In genomic region chr19:51317381-51317780, GRCh38 we compare ENCODE assay signal across 21 cellular contexts. TPM values are rescaled to one million over a fixed set of nuclear protein-coding genes. Genes with fewer than 3 reads are reported as not detected.
DNase-seq lines count a peak whose midpoint lies in the region; FAIRE-seq and TF ChIP-seq lines count a peak whose summit lies in the region.
"Had no signal": no experiment of that assay in that cellular context is flagged by ENCODE, and none has a peak within 500 bp of the region (broad histone marks: within the 10 kb centered on the region; RNA-seq: fewer than 3 reads in every experiment).

No MANE protein-coding gene starts in this region.

- TF ChIP-seq CTCF in NB4 (IDR thresholded peaks at IDR 0.05; ENCODE audit: low read depth, low read length), result no peak

- no peak for FAIRE-seq in urothelium cell line (lab: Jason Lieb, UNC)
- FAIRE-seq: A204.1, D721Med, GM12892, H1 had no signal

- DNase-seq in A172 (ENCODE audit: low spot score) (peak; percentile 10), HUDEP-2 (lab: John Stamatoyannopoulos, UW; ENCODE audit: unreplicated experiment in 76 of 76) (peak in 71 of 76 experiments; percentile 20 to 85 (median 65)), NB4 (ENCODE audit: low read depth) (peak; percentile 59), erythroblast (lab: John Stamatoyannopoulos, UW) (peak; percentile 27 to 62), urothelium cell line (ENCODE audit: low spot score) (no peak), NCI-H82 (lab: John Stamatoyannopoulos, UW) (no peak), KG1 (lab: John Stamatoyannopoulos, UW) (no peak), retina (no peak)
- DNase-seq: CD4-positive, alpha-beta memory T cell; COR-L47; DMS153; DMS79 treated with DMSO at 0.1 percent for 48 hours; GDM1; HCEC 1CT; HFFc6; IMR-90 had no signal

- no peak overlapping the region for H3K4me3 ChIP-seq in NB4 (ENCODE audit: low read depth, low read length)

- no peak for TF ChIP-seq POLR2A in NB4 (IDR thresholded peaks at IDR 0.05; ENCODE audit: extremely low read depth, insufficient read length)
- no peak for TF ChIP-seq POLR2A in erythroblast (IDR thresholded peaks at IDR 0.05; ENCODE audit: low read length)

RNA-seq across cellular contexts. Expression of gene IGLON5, which starts 5.9 kb away (rescaled TPM):
- not detected in 2 replicates for total RNA-seq in A172 (2014; rRNA removed; shearing (Covaris generic))
- total RNA-seq: B cell; CD4-positive, alpha-beta memory T cell; HFFc6; IMR-90 had no signal

RNA-seq across cellular contexts. Expression of gene VSIG10L, which starts 24.6 kb away (rescaled TPM):
- total RNA-seq in A172 (2014; rRNA removed; shearing (Covaris generic)), result 0.31 and 0.79 TPM in 2 replicates

RNA-seq across cellular contexts. Expression of gene ETFB, which starts 48.8 kb away (rescaled TPM):
- total RNA-seq in A172 (2014; rRNA removed; shearing (Covaris generic)), result 48.5 and 50.3 TPM in 2 replicates

RNA-seq across cellular contexts. Expression of gene CLDND2, which starts 51.4 kb away (rescaled TPM):
- total RNA-seq in A172 (2014; rRNA removed; shearing (Covaris generic)), result not detected in 2 replicates
- total RNA-seq: IMR-90 had no signal

RNA-seq across cellular contexts. Expression of gene NKG7, which starts 55.1 kb away (rescaled TPM):
- not detected in 2 replicates for total RNA-seq in A172 (2014; rRNA removed; shearing (Covaris generic))
- total RNA-seq: H1, HFFc6, IMR-90 had no signal

Comparison
In these comparisons a context has a peak if more than half of its experiments do, and no peak if none do; other contexts are left out.
1. DNase-seq: peak in A172 (single experiment), HUDEP-2 (71 of 76), NB4 (single experiment) and erythroblast (2 of 2); none in urothelium cell line (single experiment), NCI-H82 (single experiment), KG1 (single experiment) and retina (single experiment).